ENCODE assay signal across 35 cellular contexts in the genomic region with DNA sequence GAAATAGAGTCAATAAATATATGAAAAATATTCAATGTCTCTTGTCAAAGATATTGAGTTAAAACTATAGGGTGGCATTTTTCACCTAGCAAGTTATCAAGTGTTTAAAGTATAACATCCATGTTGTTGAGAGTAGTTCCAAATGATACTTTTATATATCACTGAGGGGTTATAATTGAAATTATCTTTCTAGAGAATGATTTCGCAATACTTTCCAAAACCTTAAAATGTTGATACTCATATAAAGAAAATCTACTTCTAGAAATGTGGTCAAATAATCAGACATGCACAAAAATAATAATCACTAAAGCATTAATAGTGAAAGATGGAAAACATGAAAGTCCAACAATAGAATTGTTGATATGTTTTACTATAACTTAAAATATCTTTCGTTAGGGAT.
"Had no signal": no experiment of that assay in that cellular context is flagged by ENCODE, and none has a peak within 500 bp of the region (broad histone marks: within the 10 kb centered on the region; RNA-seq: fewer than 3 reads in every experiment).

No MANE protein-coding gene starts in this region.

- H3K4me3 ChIP-seq: adrenal gland, body of pancreas, breast epithelium had no signal

- H3K27ac ChIP-seq: adrenal gland, body of pancreas, brain microvascular endothelial cell, breast epithelium, VCaP had no signal

- H3K27me3 Mint-ChIP-seq: activated B cell treated with CpG ODN at 0.5 μM for 24 hours; activated CD4-positive, alpha-beta memory T cell treated with anti-CD3 and anti-CD28 coated beads for 36 hours; activated CD4-positive, alpha-beta T cell treated with anti-CD3 and anti-CD28 coated beads, Interleukin-2, amount 10 ng/mL, durations not matched to agents 24 days and 14 days; activated CD8-positive, alpha-beta T cell treated with anti-CD3 and anti-CD28 coated beads for 36 hours; activated naive CD8-positive, alpha-beta T cell treated with anti-CD3 and anti-CD28 coated beads for 36 hours; activated T-helper 17 cell treated with anti-CD3 and anti-CD28 coated beads, Interleukin-2, amount 50 U/mL, for 72 hours had no signal

- H3K36me3 ChIP-seq: adrenal gland, brain microvascular endothelial cell, breast epithelium had no signal

- H3K27ac Mint-ChIP-seq: activated B cell treated with CpG ODN at 0.5 μM for 24 hours; activated CD4-positive, alpha-beta memory T cell treated with anti-CD3 and anti-CD28 coated beads for 36 hours; activated CD4-positive, alpha-beta T cell treated with anti-CD3 and anti-CD28 coated beads, Interleukin-2, amount 10 ng/mL, durations not matched to agents 24 days and 14 days; activated CD8-positive, alpha-beta T cell treated with anti-CD3 and anti-CD28 coated beads for 36 hours; activated naive CD4-positive, alpha-beta T cell treated with anti-CD3 and anti-CD28 coated beads, Interleukin-2, amount 50 U/mL, for 72 hours; activated naive CD8-positive, alpha-beta T cell treated with anti-CD3 and anti-CD28 coated beads for 36 hours; activated T-cell treated with anti-CD3 and anti-CD28 coated beads, Interleukin-2, amount 50 U/mL, for 72 hours; activated T-helper 1 cell treated with anti-CD3 and anti-CD28 coated beads, Interleukin-12 subunit alpha, Interleukin-12 subunit beta, Interleukin-2, Interleukin-4 antibody, amounts not matched to agents 30 ng/mL and 10 ng/mL and 1 ng/mL, durations not matched to agents 14 hours and 24 hours and 36 hours; activated T-helper 17 cell treated with anti-CD3 and anti-CD28 coated beads, Interleukin-2, amount 50 U/mL, for 72 hours; T-helper 2 cell treated with Interferon-gamma antibody and Interleukin-4, amounts not matched to agents 5 μg/mL and 100 μg/mL, for 36 hours had no signal

- H3K4me3 Mint-ChIP-seq: activated B cell treated with CpG ODN at 0.5 μM for 24 hours; activated CD4-positive, alpha-beta memory T cell treated with anti-CD3 and anti-CD28 coated beads for 36 hours; activated CD4-positive, alpha-beta T cell treated with anti-CD3 and anti-CD28 coated beads, Interleukin-2, amount 10 ng/mL, durations not matched to agents 24 days and 14 days; activated CD8-positive, alpha-beta T cell treated with anti-CD3 and anti-CD28 coated beads for 36 hours; activated naive CD8-positive, alpha-beta T cell treated with anti-CD3 and anti-CD28 coated beads for 36 hours; activated T-cell treated with anti-CD3 and anti-CD28 coated beads, Interleukin-2, amount 50 U/mL, for 4 hours; activated T-cell treated with anti-CD3 and anti-CD28 coated beads, Interleukin-2, amount 50 U/mL, for 72 hours; activated T-helper 1 cell treated with anti-CD3 and anti-CD28 coated beads, Interleukin-12 subunit alpha, Interleukin-12 subunit beta, Interleukin-2, Interleukin-4 antibody, amounts not matched to agents 30 ng/mL and 10 ng/mL and 1 ng/mL, durations not matched to agents 14 hours and 24 hours and 36 hours; activated T-helper 17 cell treated with anti-CD3 and anti-CD28 coated beads, Interleukin-2, amount 50 U/mL, for 72 hours; T-helper 2 cell treated with Interferon-gamma antibody and Interleukin-4, amounts not matched to agents 5 μg/mL and 100 μg/mL, for 36 hours had no signal

- DNase-seq: activated B cell treated with CpG ODN at 0.5 μM for 24 hours; activated CD4-positive, alpha-beta memory T cell treated with anti-CD3 and anti-CD28 coated beads for 36 hours; activated CD4-positive, alpha-beta T cell treated with anti-CD3 and anti-CD28 coated beads for 4 hours; activated CD4-positive, alpha-beta T cell treated with anti-CD3 and anti-CD28 coated beads, Interleukin-2, amount 10 ng/mL, durations not matched to agents 24 days and 14 days; activated CD4-positive, alpha-beta T cell treated with anti-CD3 and anti-CD28 coated beads, Interleukin-2, amount 50 U/mL, for 1 hour; activated CD4-positive, alpha-beta T cell treated with anti-CD3 and anti-CD28 coated beads, Interleukin-2, amount 50 U/mL, for 4 hours; activated CD4-positive, CD25-positive, alpha-beta regulatory T cell treated with anti-CD3 and anti-CD28 coated beads, Interleukin-2, amount 50 U/mL, for 72 hours; activated CD8-positive, alpha-beta memory T cell treated with anti-CD3 and anti-CD28 coated beads, Interleukin-2, amount 50 U/mL, for 4 hours; activated CD8-positive, alpha-beta T cell treated with anti-CD3 and anti-CD28 coated beads for 36 hours; activated effector memory CD4-positive, alpha-beta T cell treated with anti-CD3 and anti-CD28 coated beads, Interleukin-2, amount 50 U/mL, for 16 hours; activated gamma-delta T cell treated with Interleukin-2 at 50 U/mL for 16 hours; activated naive CD4-positive, alpha-beta T cell treated with anti-CD3 and anti-CD28 coated beads, Interleukin-2, amount 50 U/mL, for 16 hours; activated naive CD4-positive, alpha-beta T cell treated with Interleukin-2 at 50 U/mL for 16 hours; activated naive CD8-positive, alpha-beta T cell treated with anti-CD3 and anti-CD28 coated beads for 36 hours; activated T-cell treated with anti-CD3 and anti-CD28 coated beads for 4 hours; activated T-cell treated with anti-CD3 and anti-CD28 coated beads, Interleukin-2, amount 50 U/mL, for 1 hour; activated T-cell treated with anti-CD3 and anti-CD28 coated beads, Interleukin-2, amount 50 U/mL, for 4 hours; activated T-cell treated with anti-CD3 and anti-CD28 coated beads, Interleukin-2, amount 50 U/mL, for 72 hours; adrenal gland; amniotic stem cell; aorta; body of pancreas; brain microvascular endothelial cell; central memory CD4-positive, alpha-beta T cell; T-helper 2 cell; T-helper 9 cell had no signal

- H3K27me3 ChIP-seq: adrenal gland, body of pancreas, brain microvascular endothelial cell, breast epithelium had no signal

- H3K4me1 ChIP-seq: body of pancreas, breast epithelium had no signal

- ATAC-seq: activated CD8-positive, alpha-beta T cell treated with anti-CD3 and anti-CD28 coated beads for 36 hours; activated naive CD4-positive, alpha-beta T cell treated with anti-CD3 and anti-CD28 coated beads, Interleukin-2, amount 50 U/mL, for 72 hours; activated T-cell treated with anti-CD3 and anti-CD28 coated beads, Interleukin-2, amount 50 U/mL, for 4 hours; activated T-cell treated with anti-CD3 and anti-CD28 coated beads, Interleukin-2, amount 50 U/mL, for 72 hours; activated T-helper 17 cell treated with anti-CD3 and anti-CD28 coated beads, Interleukin-2, amount 50 U/mL, for 72 hours; body of pancreas had no signal

- H3K9me3 ChIP-seq: adrenal gland, body of pancreas, breast epithelium had no signal

- FAIRE-seq: astrocyte, colon, TTC549 had no signal

- H3K4me1 Mint-ChIP-seq: activated T-helper 17 cell treated with anti-CD3 and anti-CD28 coated beads, Interleukin-2, amount 50 U/mL, for 72 hours had no signal
